Comparison of ENCODE assay signal across 8 cellular contexts in genomic region chr18:39209173-39209572, GRCh38.
"Had no signal": no experiment of that assay in that cellular context is flagged by ENCODE, and none has a peak within 500 bp of the region (broad histone marks: within the 10 kb centered on the region; RNA-seq: fewer than 3 reads in every experiment).

No MANE protein-coding gene starts in this region.

- H3K36me3 Mint-ChIP-seq: IgD-negative memory B cell had no signal

- H3K27ac ChIP-seq: HL-60, KMS-11 had no signal

- DNase-seq: IMR-90, KG1 had no signal

- H3K4me3 Mint-ChIP-seq: IgD-negative memory B cell had no signal

- H3K4me1 Mint-ChIP-seq: IgD-negative memory B cell had no signal

- H3K27me3 Mint-ChIP-seq: IgD-negative memory B cell had no signal

- ATAC-seq: HepG2, K562 had no signal

- FAIRE-seq: HepG2, HTR-8/SVneo, K562 had no signal

- H3K4me3 ChIP-seq: K562 had no signal

- H3K9ac ChIP-seq: KMS-11 had no signal

- H3K4me2 ChIP-seq: KMS-11 had no signal

- H3K27ac Mint-ChIP-seq: IgD-negative memory B cell had no signal
